Comparison of ENCODE assay signal across 23 cellular contexts in the genomic region with DNA sequence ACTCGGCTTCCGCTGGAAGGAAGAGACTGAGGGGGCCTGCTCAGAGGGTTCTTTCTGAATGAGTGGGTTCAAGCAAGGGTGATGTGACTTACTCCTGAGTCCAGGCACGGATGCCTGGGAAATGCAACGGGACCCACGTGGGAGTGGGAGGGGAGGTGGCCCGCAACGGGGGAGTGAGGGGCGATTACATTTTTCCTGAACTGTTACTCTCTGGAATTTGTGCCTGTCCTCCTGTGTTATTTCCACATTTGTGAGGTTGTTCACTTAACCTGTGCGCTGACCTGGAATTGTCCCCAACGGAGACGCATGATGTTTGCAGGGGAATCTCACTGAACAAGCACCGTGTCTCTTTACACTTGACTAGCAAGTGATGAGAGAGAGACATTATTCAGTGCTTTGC.
"Had no signal": no experiment of that assay in that cellular context is flagged by ENCODE, and none has a peak within 500 bp of the region (broad histone marks: within the 10 kb centered on the region; RNA-seq: fewer than 3 reads in every experiment).

No MANE protein-coding gene starts in this region.

- H3K27ac ChIP-seq: coronary artery, esophagus squamous epithelium, heart right ventricle, left lung, prostate gland, skin epidermis, spleen, thoracic aorta, tibial nerve, upper lobe of left lung had no signal

- H3K4me1 ChIP-seq: esophagus squamous epithelium, heart right ventricle, left lung, prostate gland, spleen, tibial nerve, upper lobe of left lung had no signal

- H3K4me3 ChIP-seq: coronary artery, esophagus squamous epithelium, heart right ventricle, left lung, prostate gland, skin epidermis, spleen, thoracic aorta, tibial nerve, upper lobe of left lung had no signal

- H3K36me3 ChIP-seq: esophagus squamous epithelium, heart right ventricle, left lung, prostate gland, spleen, thoracic aorta, tibial nerve, upper lobe of left lung had no signal

- DNase-seq: dermis blood vessel endothelial cell; effector memory CD8-positive, alpha-beta T cell; erythroblast; esophagus squamous epithelium; foreskin melanocyte; glutamatergic neuron; heart right ventricle; hippocampal formation; immature natural killer cell; left lung; mesendoderm; midbrain; naive thymus-derived CD4-positive, alpha-beta T cell; right cardiac atrium; spleen; stimulated activated CD4-positive, alpha-beta T cell treated with anti-CD3 and anti-CD28 coated beads, Interleukin-4, amount 100 ng/mL, for 4 hours; stimulated activated naive B cell treated with anti-CD40 and anti-IgM and Interleukin-4, amounts not matched to agents 10 μg/mL and 1 μg/mL and 100 μg/mL, for 72 hours; upper lobe of left lung had no signal

- H3K27me3 ChIP-seq: esophagus squamous epithelium, tibial nerve, upper lobe of left lung had no signal

- ATAC-seq: effector memory CD8-positive, alpha-beta T cell; heart right ventricle; left lung; naive thymus-derived CD4-positive, alpha-beta T cell; right cardiac atrium; stimulated activated naive B cell treated with anti-CD40 and anti-IgM and Interleukin-4, amounts not matched to agents 10 μg/mL and 1 μg/mL and 100 μg/mL, for 72 hours had no signal

- H3K9me3 ChIP-seq: esophagus squamous epithelium, prostate gland, thoracic aorta, tibial nerve, upper lobe of left lung had no signal
